In genomic region chr15:26738996-26739395, GRCh38 we compare ENCODE assay signal across 15 cellular contexts. TPM values are rescaled to one million over a fixed set of nuclear protein-coding genes. Genes with fewer than 3 reads are reported as not detected.
DNase-seq lines count a peak whose midpoint lies in the region; ATAC-seq and TF ChIP-seq lines count a peak whose summit lies in the region.
"Had no signal": no experiment of that assay in that cellular context is flagged by ENCODE, and none has a peak within 500 bp of the region (broad histone marks: within the 10 kb centered on the region; RNA-seq: fewer than 3 reads in every experiment).

No MANE protein-coding gene starts in this region.

- H3K27ac ChIP-seq in GM23338 (ENCODE audit: low read depth) (no peak overlapping the region), upper lobe of right lung (no peak overlapping the region)
- H3K27ac ChIP-seq: 22Rv1, A549, C4-2B had no signal

- CTCF ChIA-PET in WTC11 (lab: Charles Lee) = interaction anchor here (0.6 to 1.3 kb wide), 2 partner anchors 56 to 100 kb away, joined by 3 to 5 read pairs; no protein-coding TSS in a partner anchor

- no peaks in the 10 kb centered on the region for H3K9me3 ChIP-seq in upper lobe of right lung
- H3K9me3 ChIP-seq: Caco-2, HAP-1 had no signal

- H4K20me1 ChIP-seq in GM23338 (replicated peaks; ENCODE audit: insufficient read depth) = peaks cover 22% of the 10 kb centered on the region; the same call in 1 of the 2 replicates

- H3K27me3 ChIP-seq in GM23338 (ENCODE audit: insufficient read depth) (no peaks in the 10 kb centered on the region), upper lobe of right lung (no peaks in the 10 kb centered on the region)

- peak; percentile 16; the same call in 1 of the 3 replicates for ATAC-seq in GM23338
- ATAC-seq in WTC11 = no peak
- peak; percentile 35 for ATAC-seq in upper lobe of right lung
- no peak for ATAC-seq in activated naive CD8-positive, alpha-beta T cell treated with anti-CD3 and anti-CD28 coated beads, Interleukin-2, amount 50 U/mL, for 24 hours
- no peak for ATAC-seq in GM18868 (IDR thresholded peaks at IDR 0.05; ENCODE audit: unreplicated experiment)
- no peak for ATAC-seq in HG02678 (IDR thresholded peaks at IDR 0.05; ENCODE audit: unreplicated experiment)

- no peak overlapping the region for H2AFZ ChIP-seq in GM23338

- no peak for DNase-seq in GM23338 (ENCODE audit: low spot score)
- DNase-seq in NCI-H146 treated with DMSO at 0.1 percent for 48 hours (lab: John Stamatoyannopoulos, UW; ENCODE audit: unreplicated experiment) = peak; percentile 26
- DNase-seq in WTC11 (ENCODE audit: low spot score) = no peak
- DNase-seq in upper lobe of right lung = no peak
- DNase-seq in activated naive CD8-positive, alpha-beta T cell treated with anti-CD3 and anti-CD28 coated beads, Interleukin-2, amount 50 U/mL, for 24 hours = no peak
- DNase-seq: AML-193; Caco-2; CD4-positive, alpha-beta T cell had no signal

- 0 out of 2 replicates have a peak, but pooled peaks cover 2% of the 10 kb centered on the region for H3F3A ChIP-seq in GM23338 (replicated peaks; ENCODE audit: low read depth)

- H3K4me1 ChIP-seq in GM23338 (ENCODE audit: insufficient read depth) (peaks cover 51% of the 10 kb centered on the region), upper lobe of right lung (no peaks in the 10 kb centered on the region)
- H3K4me1 ChIP-seq: Caco-2 had no signal

- TF ChIP-seq CTCF in GM23338 (conservative IDR thresholded peaks at IDR 0.05; ENCODE audit: low read depth in 2 of 2) = no peak
- no peak for TF ChIP-seq CTCF in WTC11 (IDR thresholded peaks at IDR 0.05)
- TF ChIP-seq CTCF in upper lobe of right lung (IDR thresholded peaks at IDR 0.05) = no peak

- H3K9me2 ChIP-seq in GM23338 (ENCODE audit: insufficient read depth) = no peaks in the 10 kb centered on the region

- intact Hi-C loops in upper lobe of right lung (cut with DNase I) = no loop called here

- H3K4me1 Mint-ChIP-seq in GM23338 (peaks cover 64% of the 10 kb centered on the region), WTC11 (peaks cover 68% of the 10 kb centered on the region)
- no peaks in the 10 kb centered on the region for H3K4me1 Mint-ChIP-seq in activated naive CD8-positive, alpha-beta T cell treated with anti-CD3 and anti-CD28 coated beads, Interleukin-2, amount 50 U/mL, for 24 hours

- H3K9me3 Mint-ChIP-seq in GM23338 (peaks cover 14% of the 10 kb centered on the region), WTC11 (peaks cover 12% of the 10 kb centered on the region)
- H3K9me3 Mint-ChIP-seq in activated naive CD8-positive, alpha-beta T cell treated with anti-CD3 and anti-CD28 coated beads, Interleukin-2, amount 50 U/mL, for 24 hours = peaks cover 17% of the 10 kb centered on the region

- peaks cover 31% of the 10 kb centered on the region for H3K36me3 Mint-ChIP-seq in GM23338 (ENCODE audit: low read depth)
- peaks cover 18% of the 10 kb centered on the region for H3K36me3 Mint-ChIP-seq in WTC11
- no peaks in the 10 kb centered on the region for H3K36me3 Mint-ChIP-seq in activated naive CD8-positive, alpha-beta T cell treated with anti-CD3 and anti-CD28 coated beads, Interleukin-2, amount 50 U/mL, for 24 hours (ENCODE audit: low read depth)

- H3K27me3 Mint-ChIP-seq in GM23338 (ENCODE audit: insufficient read depth, low read depth, poor library complexity) (peaks cover 7% of the 10 kb centered on the region), WTC11 (ENCODE audit: low read depth) (no peaks in the 10 kb centered on the region)
- no peaks in the 10 kb centered on the region for H3K27me3 Mint-ChIP-seq in activated naive CD8-positive, alpha-beta T cell treated with anti-CD3 and anti-CD28 coated beads, Interleukin-2, amount 50 U/mL, for 24 hours
- H3K27me3 Mint-ChIP-seq: CD4-positive, alpha-beta T cell had no signal

- no peak overlapping the region for H3K4me2 ChIP-seq in GM23338
- H3K4me2 ChIP-seq: A549 had no signal

- peaks cover 94% of the 10 kb centered on the region for H3K79me2 ChIP-seq in GM23338 (replicated peaks; ENCODE audit: insufficient read depth)

- H3K27ac Mint-ChIP-seq in GM23338 (no peak overlapping the region), WTC11 (peak overlapping the region; percentile 67; the same call in 1 of the 2 replicates)
- H3K27ac Mint-ChIP-seq in activated naive CD8-positive, alpha-beta T cell treated with anti-CD3 and anti-CD28 coated beads, Interleukin-2, amount 50 U/mL, for 24 hours = no peak overlapping the region
- H3K27ac Mint-ChIP-seq: CD4-positive, alpha-beta T cell had no signal

- H3K36me3 ChIP-seq in GM23338 (ENCODE audit: insufficient read depth) (no peaks in the 10 kb centered on the region), upper lobe of right lung (no peaks in the 10 kb centered on the region)
- H3K36me3 ChIP-seq: HAP-1 had no signal

- POLR2A ChIA-PET in WTC11 (lab: Charles Lee) = interaction anchor here (0.6 kb wide), 1 partner anchor 289 kb away, joined by 6 read pairs; no protein-coding TSS in a partner anchor

- H3K4me3 Mint-ChIP-seq in GM23338 = no peak overlapping the region
- no peak overlapping the region for H3K4me3 Mint-ChIP-seq in WTC11
- no peak overlapping the region for H3K4me3 Mint-ChIP-seq in activated naive CD8-positive, alpha-beta T cell treated with anti-CD3 and anti-CD28 coated beads, Interleukin-2, amount 50 U/mL, for 24 hours
- H3K4me3 Mint-ChIP-seq: CD4-positive, alpha-beta T cell had no signal

- H3K4me3 ChIP-seq in GM23338 = no peak overlapping the region
- no peak overlapping the region for H3K4me3 ChIP-seq in upper lobe of right lung
- H3K4me3 ChIP-seq: A549, HAP-1 had no signal

TF ChIP-seq in WTC11, 78 proteins besides CTCF, POLR2A, EP300 and RAD21:
- no peak for TF ChIP-seq USF1 (CRISPR knock-in tag; IDR thresholded peaks at IDR 0.05)
- no peak for TF ChIP-seq OVOL2 (CRISPR knock-in tag; IDR thresholded peaks at IDR 0.05; ENCODE audit: borderline replicate concordance)
- TF ChIP-seq ATF1 (CRISPR knock-in tag; IDR thresholded peaks at IDR 0.05) = no peak
- TF ChIP-seq FOXP4 (CRISPR knock-in tag; IDR thresholded peaks at IDR 0.05) = no peak

RNA-seq across cellular contexts. Expression of gene GABRB3, which starts 33.9 kb away (rescaled TPM):
- total RNA-seq in GM23338 (2014; rRNA removed; shearing (Covaris generic)) = 119 and 131 TPM in 2 replicates
- 46.8 and 56.5 TPM in 2 replicates for polyA plus RNA-seq in GM23338 (2016; fragmentation: Nextera tagmentation; extraction: Ambion mirVana)
- 168 to 203 TPM (median 172 TPM) in 3 replicates for total RNA-seq in WTC11 (2021)
- 3.2 TPM for total RNA-seq in upper lobe of right lung
- total RNA-seq: Caco-2; CD4-positive, alpha-beta T cell; HT-29 had no signal

Comparison
In these comparisons a context has a peak if more than half of its experiments do, and no peak if none do; other contexts are left out.
1. ATAC-seq: peak in GM23338 (single experiment) and upper lobe of right lung (single experiment); none in WTC11 (single experiment), activated naive CD8-positive, alpha-beta T cell treated with anti-CD3 and anti-CD28 coated beads, Interleukin-2, amount 50 U/mL, for 24 hours (single experiment), GM18868 (single experiment) and HG02678 (single experiment).
2. RNA of gene GABRB3, which starts 33.9 kb away (total RNA-seq): 168 to 203 TPM in WTC11 and 119 to 131 TPM in GM23338; 3.2 TPM in upper lobe of right lung (single experiment); every median in the first group is over 10 times any median in the second.